Comparison of ENCODE assay signal across 22 cellular contexts in the genomic region with DNA sequence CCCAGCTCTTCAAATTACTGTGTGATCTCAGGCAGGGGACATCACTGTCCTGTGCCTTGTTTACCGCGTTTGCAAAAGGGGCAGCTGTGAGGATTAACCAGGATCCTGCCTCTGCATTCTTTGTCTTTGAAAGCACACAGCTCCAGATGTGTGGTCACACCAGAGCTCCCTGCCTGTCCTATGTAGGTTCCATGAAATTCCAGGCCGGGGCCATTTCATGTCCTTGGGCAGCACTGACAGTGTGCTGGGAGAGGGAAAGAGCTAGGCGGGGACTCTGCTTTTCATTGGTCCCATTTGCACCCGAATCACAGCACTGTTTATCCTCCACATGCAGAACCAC.
"Had no signal": no experiment of that assay in that cellular context is flagged by ENCODE, and none has a peak within 500 bp of the region (broad histone marks: within the 10 kb centered on the region; RNA-seq: fewer than 3 reads in every experiment).

No MANE protein-coding gene starts in this region.

- DNase-seq: activated CD4-positive, alpha-beta T cell treated with anti-CD3 and anti-CD28 coated beads for 48 hours; activated CD4-positive, alpha-beta T cell treated with anti-CD3 and anti-CD28 coated beads, Interleukin-2, amount 50 U/mL, for 4 hours; activated CD4-positive, CD25-positive, alpha-beta regulatory T cell treated with anti-CD3 and anti-CD28 coated beads, Interleukin-2, amount 50 U/mL, for 72 hours; activated CD8-positive, alpha-beta memory T cell treated with anti-CD3 and anti-CD28 coated beads, Interleukin-2, amount 50 U/mL, for 48 hours; activated CD8-positive, alpha-beta T cell treated with anti-CD3 and anti-CD28 coated beads, Interleukin-2, amount 10 ng/mL, durations not matched to agents 7 days and 5 days; activated naive CD4-positive, alpha-beta T cell treated with Interleukin-2 at 50 U/mL for 16 hours; activated T-cell treated with anti-CD3 and anti-CD28 coated beads, Interleukin-2, amount 50 U/mL, for 1 hour; amygdala; brain microvascular endothelial cell; NCI-H1092; NCI-H1417; NCI-H2029 treated with DMSO at 0.1 percent for 48 hours; NCI-H345; NCI-H510A; NCI-H526 treated with DMSO at 0.1 percent for 48 hours; SHP77; T-helper 17 cell; T-helper 9 cell had no signal

- H3K27ac Mint-ChIP-seq: activated CD8-positive, alpha-beta T cell treated with anti-CD3 and anti-CD28 coated beads, Interleukin-2, amount 10 ng/mL, durations not matched to agents 7 days and 5 days; activated naive CD8-positive, alpha-beta T cell; WTC11 had no signal

- H3K4me3 Mint-ChIP-seq: activated CD8-positive, alpha-beta T cell treated with anti-CD3 and anti-CD28 coated beads, Interleukin-2, amount 10 ng/mL, durations not matched to agents 7 days and 5 days; activated naive CD8-positive, alpha-beta T cell; T-helper 17 cell; WTC11 had no signal

- H3K9me3 Mint-ChIP-seq: WTC11 had no signal

- H3K36me3 ChIP-seq: brain microvascular endothelial cell had no signal

- ATAC-seq: activated CD8-positive, alpha-beta T cell treated with anti-CD3 and anti-CD28 coated beads, Interleukin-2, amount 10 ng/mL, durations not matched to agents 7 days and 5 days; T-helper 17 cell had no signal

- H3K4me2 ChIP-seq: KMS-11 had no signal

- H3K4me3 ChIP-seq: cardiac muscle cell had no signal

- H3K36me3 Mint-ChIP-seq: WTC11 had no signal

- H3K27me3 ChIP-seq: cardiac muscle cell had no signal

- H3K27me3 Mint-ChIP-seq: activated naive CD8-positive, alpha-beta T cell; T-helper 17 cell had no signal

- H3K27ac ChIP-seq: brain microvascular endothelial cell, cardiac muscle cell, KMS-11 had no signal

- H3K9ac ChIP-seq: KMS-11 had no signal
